In the genomic region with DNA sequence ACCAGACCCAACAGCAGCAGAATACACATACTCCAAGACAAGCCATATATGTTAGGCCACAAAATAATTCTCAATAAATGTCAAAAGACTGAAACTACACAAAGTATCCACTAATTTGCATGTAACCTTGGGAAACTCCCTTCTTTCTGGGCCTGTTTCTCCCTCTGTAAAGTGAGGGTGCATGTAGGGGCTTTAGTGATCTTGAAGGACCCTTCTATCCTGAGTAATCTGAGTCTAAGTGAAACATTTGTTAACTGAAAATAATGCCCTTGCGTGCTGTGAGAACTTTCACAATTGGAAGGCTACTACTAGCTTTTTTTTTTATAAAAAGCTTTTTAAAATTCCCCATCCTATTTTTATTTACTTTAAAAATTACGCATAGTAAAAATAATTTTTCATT, we compare ENCODE assay signal across 15 cellular contexts.
DNase-seq lines count a peak whose midpoint lies in the region; ATAC-seq and TF ChIP-seq lines count a peak whose summit lies in the region.
"Had no signal": no experiment of that assay in that cellular context is flagged by ENCODE, and none has a peak within 500 bp of the region (broad histone marks: within the 10 kb centered on the region; RNA-seq: fewer than 3 reads in every experiment).

No MANE protein-coding gene starts in this region.

- H3K27me3 ChIP-seq in upper lobe of right lung, result no peaks in the 10 kb centered on the region

- no peaks in the 10 kb centered on the region for H3K36me3 ChIP-seq in upper lobe of right lung
- H3K36me3 ChIP-seq: BLaER1 treated with 17β-estradiol and CSF1 and Interleukin-3, amounts not matched to agents 10 nM and 100 nM had no signal

- no peaks in the 10 kb centered on the region for H3K9me3 ChIP-seq in upper lobe of right lung
- H3K9me3 ChIP-seq: BLaER1 treated with 17β-estradiol and CSF1 and Interleukin-3, amounts not matched to agents 10 nM and 100 nM had no signal

- ATAC-seq in GM21360 (IDR thresholded peaks at IDR 0.05; ENCODE audit: unreplicated experiment) (peak; percentile 68), HG03565 (IDR thresholded peaks at IDR 0.05; ENCODE audit: unreplicated experiment) (peak; percentile 54), upper lobe of right lung (no peak)
- ATAC-seq in activated CD4-positive, CD25-positive, alpha-beta regulatory T cell treated with anti-CD3 and anti-CD28 coated beads, Interleukin-2, amount 50 U/mL, for 24 hours, result no peak
- ATAC-seq: CD8-positive, alpha-beta T cell had no signal

- no peak for TF ChIP-seq CTCF in GM13977 (IDR thresholded peaks at IDR 0.05; ENCODE audit: extremely low read depth, insufficient read depth, missing control alignments)
- no peak for TF ChIP-seq CTCF in upper lobe of right lung (IDR thresholded peaks at IDR 0.05)

- intact Hi-C loops in upper lobe of right lung (cut with DNase I), result no loop called here

- DNase-seq in GM13977 (ENCODE audit: low spot score), result peak; percentile 25
- DNase-seq in NCI-H774 (lab: John Stamatoyannopoulos, UW), result no peak
- DNase-seq in activated CD4-positive, CD25-positive, alpha-beta regulatory T cell (lab: John Stamatoyannopoulos, UW), result no peak
- DNase-seq in upper lobe of right lung, result no peak
- DNase-seq: Calu3; CD8-positive, alpha-beta T cell; DMS79 treated with DMSO at 0.1 percent for 48 hours; GF-D8; H9; Kasumi-1; KG1 had no signal

- no peak overlapping the region for H3K4me3 ChIP-seq in upper lobe of right lung
- H3K4me3 ChIP-seq: BLaER1 treated with 17β-estradiol and CSF1 and Interleukin-3, amounts not matched to agents 10 nM and 100 nM had no signal

- H3K27ac ChIP-seq in upper lobe of right lung, result no peak overlapping the region
- H3K27ac ChIP-seq: BLaER1 treated with 17β-estradiol and CSF1 and Interleukin-3, amounts not matched to agents 10 nM and 100 nM had no signal

- in situ Hi-C loops in GM13977 (cut with MboI; ENCODE audit: low pct_unique_long_range_greater_than_20kb, low sequenced_read_pairs, unreplicated experiment), result no loop called here

- H3K4me1 ChIP-seq in upper lobe of right lung, result no peaks in the 10 kb centered on the region
- H3K4me1 ChIP-seq: BLaER1 treated with 17β-estradiol and CSF1 and Interleukin-3, amounts not matched to agents 10 nM and 100 nM had no signal

Comparison
In these comparisons a context has a peak if more than half of its experiments do, and no peak if none do; other contexts are left out.
1. ATAC-seq: peak in GM21360 (single experiment) and HG03565 (single experiment); none in activated CD4-positive, CD25-positive, alpha-beta regulatory T cell treated with anti-CD3 and anti-CD28 coated beads, Interleukin-2, amount 50 U/mL, for 24 hours (0 of 2) and upper lobe of right lung (single experiment).